Comparison of ENCODE assay signal across 12 cellular contexts in genomic region chr3:41933154-41933676, GRCh38. TPM values are rescaled to one million over a fixed set of nuclear protein-coding genes. Genes with fewer than 3 reads are reported as not detected.
DNase-seq lines count a peak whose midpoint lies in the region; ATAC-seq and TF ChIP-seq lines count a peak whose summit lies in the region.
"Had no signal": no experiment of that assay in that cellular context is flagged by ENCODE, and none has a peak within 500 bp of the region (broad histone marks: within the 10 kb centered on the region; RNA-seq: fewer than 3 reads in every experiment).

No MANE protein-coding gene starts in this region.

- H3K4me3 ChIP-seq in PC-3 (ENCODE audit: low read length) (no peak overlapping the region), prostate gland (no peak overlapping the region), neuronal stem cell (ENCODE audit: low read length in 2 of 2) (no peak overlapping the region)
- H3K4me3 ChIP-seq: spleen had no signal

- no peak overlapping the region for H3K23ac ChIP-seq in neuronal stem cell (ENCODE audit: low read depth, low read length, poor library complexity)

- TF ChIP-seq CTCF in PC-3 (conservative IDR thresholded peaks at IDR 0.05; ENCODE audit: low read depth, low read length) (no peak), prostate gland (IDR thresholded peaks at IDR 0.05) (no peak)

- no peaks in the 10 kb centered on the region for H3K79me2 ChIP-seq in PC-3 (ENCODE audit: low read length)

- 13% methylated on average over 3 of the region's 3 CpGs for WGBS in prostate gland
- WGBS in neuronal stem cell (ENCODE audit: extremely low coverage in 2 of 2, insufficient read length in 2 of 2, insufficient replicate concordance in 1 of 2), 2 donors = no CpG with 5 or more reads among the region's 3 CpGs

- intact Hi-C loops in PC-3 (cut with micrococcal nuclease) (no loop called here), prostate gland (cut with DNase I) (no loop called here)

- no peaks in the 10 kb centered on the region for H4K20me1 ChIP-seq in PC-3 (ENCODE audit: low read length)

- DNase-seq in EH (ENCODE audit: low read depth) (peak; percentile 91), PC-3 (peak; percentile 95), epithelial cell of prostate (ENCODE audit: low read depth, low spot score) (peak; percentile 24), prostate gland (ENCODE audit: low spot score) (peak; percentile 60), neuronal stem cell (ENCODE audit: low spot score) (no peak), amygdala (lab: John Stamatoyannopoulos, UW) (no peak), NOMO-1 treated with DMSO at 0.1 percent for 48 hours (lab: John Stamatoyannopoulos, UW; ENCODE audit: unreplicated experiment) (no peak), HK-2 (ENCODE audit: unreplicated experiment) (no peak)
- DNase-seq: activated T-cell treated with anti-CD3 and anti-CD28 coated beads, Interleukin-2, amount 50 U/mL, for 4 hours; caudate nucleus; NCI-H187 treated with DMSO at 0.1 percent for 48 hours; spleen had no signal

- no peaks in the 10 kb centered on the region for H3K79me1 ChIP-seq in neuronal stem cell (ENCODE audit: low read depth, low read length)

- H3K14ac ChIP-seq in neuronal stem cell (ENCODE audit: low read length) = no peak overlapping the region

- H2BK120ac ChIP-seq in neuronal stem cell (ENCODE audit: low read depth, low read length) = no peak overlapping the region

- BruUV-seq in PC-3 (replicated peaks; lab: Mats Ljungman, UMichigan) = no TSS peak

- no peak overlapping the region for H4K8ac ChIP-seq in neuronal stem cell (ENCODE audit: low read depth, low read length)

- peaks cover 16% of the 10 kb centered on the region for H3K4me1 ChIP-seq in PC-3 (ENCODE audit: insufficient read depth, low read length)
- H3K4me1 ChIP-seq in prostate gland (replicated peaks) = no peaks in the 10 kb centered on the region
- no peaks in the 10 kb centered on the region for H3K4me1 ChIP-seq in neuronal stem cell (ENCODE audit: control insufficient read depth in 2 of 2, insufficient read depth in 1 of 2, low read depth in 1 of 2, low read length in 2 of 2)
- H3K4me1 ChIP-seq: spleen had no signal

- no peaks in the 10 kb centered on the region for H3F3A ChIP-seq in PC-3 (ENCODE audit: low read length, unreplicated experiment)

- no peak overlapping the region for H2BK12ac ChIP-seq in neuronal stem cell (ENCODE audit: low read length)

- H3K9ac ChIP-seq in PC-3 (ENCODE audit: low read length) (no peak overlapping the region), neuronal stem cell (ENCODE audit: low read depth, low read length, poor library complexity) (no peak overlapping the region)

- no peak overlapping the region for H3K4ac ChIP-seq in neuronal stem cell (ENCODE audit: low read length)

- no peaks in the 10 kb centered on the region for H3K9me2 ChIP-seq in PC-3 (replicated peaks; ENCODE audit: low read length)

- POLR2A ChIA-PET in PC-3 (lab: Charles Lee; ENCODE audit: unreplicated experiment) = interaction anchor here (0.6 kb wide), 1 partner anchor 17 kb away, joined by 8 read pairs; no protein-coding TSS in a partner anchor

- ATAC-seq in PC-3 = peak; percentile 82
- ATAC-seq: activated T-cell treated with anti-CD3 and anti-CD28 coated beads, Interleukin-2, amount 50 U/mL, for 4 hours had no signal

- no peak overlapping the region for H2BK5ac ChIP-seq in neuronal stem cell (ENCODE audit: low read length)

- H2AFZ ChIP-seq in PC-3 (ENCODE audit: low read length) (no peak overlapping the region), neuronal stem cell (ENCODE audit: low read length) (no peak overlapping the region)

- no peaks in the 10 kb centered on the region for H3K36me3 ChIP-seq in PC-3 (ENCODE audit: low read depth, low read length)
- no peaks in the 10 kb centered on the region for H3K36me3 ChIP-seq in prostate gland
- no peaks in the 10 kb centered on the region for H3K36me3 ChIP-seq in neuronal stem cell (replicated peaks in 1 of 2; ENCODE audit: control insufficient read depth in 2 of 2, insufficient read depth in 2 of 2, low read length in 2 of 2)

- no peak overlapping the region for H3K27ac ChIP-seq in PC-3 (ENCODE audit: low read length)
- peak overlapping the region; percentile 1 for H3K27ac ChIP-seq in epithelial cell of prostate
- no peak overlapping the region for H3K27ac ChIP-seq in prostate gland
- no peak overlapping the region for H3K27ac ChIP-seq in neuronal stem cell (replicated peaks; ENCODE audit: low read length)
- H3K27ac ChIP-seq: spleen had no signal

- TF ChIP-seq POLR2A in prostate gland (IDR thresholded peaks at IDR 0.05) = no peak

- H3K9me3 ChIP-seq in PC-3 (ENCODE audit: low read length) (no peaks in the 10 kb centered on the region), prostate gland (no peaks in the 10 kb centered on the region), neuronal stem cell (replicated peaks in 1 of 2; ENCODE audit: control insufficient read depth in 2 of 2, insufficient read depth in 1 of 2, low read depth in 1 of 2, low read length in 2 of 2) (no peaks in the 10 kb centered on the region)

- H4K91ac ChIP-seq in neuronal stem cell (ENCODE audit: low read depth, low read length, poor library complexity) = no peak overlapping the region

- H2AK5ac ChIP-seq in neuronal stem cell (ENCODE audit: low read depth, low read length) = no peak overlapping the region

- no peak overlapping the region for H3K18ac ChIP-seq in neuronal stem cell (ENCODE audit: low read length)

- H3K27me3 ChIP-seq in PC-3 (ENCODE audit: low read length) = no peaks in the 10 kb centered on the region
- no peaks in the 10 kb centered on the region for H3K27me3 ChIP-seq in prostate gland (replicated peaks; ENCODE audit: insufficient read depth)
- no peaks in the 10 kb centered on the region for H3K27me3 ChIP-seq in neuronal stem cell (ENCODE audit: control insufficient read depth in 3 of 3, insufficient read depth in 3 of 3, low read depth in 1 of 3, low read length in 3 of 3)
- H3K27me3 ChIP-seq: spleen had no signal

- H3K4me2 ChIP-seq in PC-3 (ENCODE audit: low read length) (peak overlapping the region; percentile 65), neuronal stem cell (ENCODE audit: insufficient read depth, low read length, poor library complexity, severe bottlenecking) (no peak overlapping the region)

- H2BK15ac ChIP-seq in neuronal stem cell (ENCODE audit: low read length) = no peak overlapping the region

- CTCF ChIA-PET in PC-3 (lab: Charles Lee) = no interaction called here

RNA-seq across cellular contexts. Expression of gene ULK4, which starts 28.7 kb away (rescaled TPM):
- 4.8 and 10.0 TPM in 2 replicates for total RNA-seq in PC-3 (2014; rRNA removed)
- 10 to 100 TPM; 23.1 to 33.7 TPM for total RNA-seq in prostate gland
- 1.2 TPM for polyA plus RNA-seq in neuronal stem cell (2013, experiment 1 of 2)
- 1.2 TPM for polyA plus RNA-seq in neuronal stem cell (2013, experiment 2 of 2)

Comparison
In these comparisons a context has a peak if more than half of its experiments do, and no peak if none do; other contexts are left out.
1. DNase-seq: peak in EH (single experiment), PC-3 (single experiment), epithelial cell of prostate (single experiment) and prostate gland (single experiment); none in neuronal stem cell (single experiment), amygdala (0 of 56), NOMO-1 treated with DMSO at 0.1 percent for 48 hours (single experiment) and HK-2 (single experiment).